Comparison of ENCODE assay signal across 26 cellular contexts in the genomic region with DNA sequence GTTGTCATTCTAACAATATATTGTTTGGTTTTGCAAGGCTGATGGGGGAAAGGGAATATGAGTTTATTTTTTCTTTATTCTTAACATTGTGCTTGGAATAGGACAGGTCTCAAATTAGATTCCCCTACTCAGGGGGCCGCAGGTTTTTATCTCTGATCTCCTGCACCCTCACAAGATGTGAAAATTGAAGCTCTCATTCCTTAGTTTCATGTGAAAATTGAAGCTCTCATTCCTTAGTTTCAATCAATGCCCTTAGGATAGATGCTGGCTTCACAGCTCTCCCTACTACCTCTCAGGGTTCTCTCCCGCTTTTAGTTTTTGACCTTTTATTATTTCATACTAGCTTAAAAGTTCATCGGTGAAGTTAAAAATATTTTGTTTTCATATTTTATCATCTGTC. TPM values are rescaled to one million over a fixed set of nuclear protein-coding genes. Genes with fewer than 3 reads are reported as not detected.
"Had no signal": no experiment of that assay in that cellular context is flagged by ENCODE, and none has a peak within 500 bp of the region (broad histone marks: within the 10 kb centered on the region; RNA-seq: fewer than 3 reads in every experiment).

No MANE protein-coding gene starts in this region.

- H3K4me1 Mint-ChIP-seq: naive B cell had no signal

- H3K4me3 ChIP-seq: adrenal gland, heart right ventricle, right lobe of liver, skin epidermis, stomach, suprapubic skin, tibial nerve had no signal

- DNase-seq: activated CD4-positive, alpha-beta memory T cell treated with anti-CD3 and anti-CD28 coated beads, Interleukin-2, amount 10 ng/mL, durations not matched to agents 7 days and 5 days; activated CD4-positive, alpha-beta T cell treated with anti-CD3 and anti-CD28 coated beads for 4 hours; activated CD4-positive, CD25-positive, alpha-beta regulatory T cell; activated CD8-positive, alpha-beta memory T cell treated with anti-CD3 and anti-CD28 coated beads, Interleukin-2, amount 10 ng/mL, durations not matched to agents 7 days and 5 days; activated naive CD4-positive, alpha-beta T cell; activated T-cell treated with anti-CD3 and anti-CD28 coated beads for 4 hours; adrenal gland; central memory CD4-positive, alpha-beta T cell; effector memory CD4-positive, alpha-beta T cell; heart right ventricle; islet precursor cell; left colon; naive B cell; occipital lobe; posterior cingulate gyrus; right lobe of liver; stimulated activated CD4-positive, alpha-beta T cell treated with anti-CD3 and anti-CD28 coated beads, Interleukin-1b, Interleukin-23, amount 100 ng/mL, for 48 hours; stomach; T-helper 1 cell had no signal

- H3K4me3 Mint-ChIP-seq: activated CD4-positive, alpha-beta memory T cell treated with anti-CD3 and anti-CD28 coated beads, Interleukin-2, amount 10 ng/mL, durations not matched to agents 7 days and 5 days; activated CD8-positive, alpha-beta memory T cell treated with anti-CD3 and anti-CD28 coated beads, Interleukin-2, amount 10 ng/mL, durations not matched to agents 7 days and 5 days; activated naive CD8-positive, alpha-beta T cell; activated T-helper 17 cell treated with anti-CD3 and anti-CD28 coated beads, Interleukin-2, amount 50 U/mL, for 72 hours; naive B cell; neural crest cell had no signal

- H3K4me1 ChIP-seq: adrenal gland, right lobe of liver, suprapubic skin, tibial nerve had no signal

- H3K9me3 ChIP-seq: adrenal gland, heart right ventricle, right lobe of liver, stomach, suprapubic skin, tibial nerve had no signal

- H3K36me3 Mint-ChIP-seq: activated naive CD8-positive, alpha-beta T cell; naive B cell had no signal

- H3K9me3 Mint-ChIP-seq: activated CD4-positive, alpha-beta memory T cell treated with anti-CD3 and anti-CD28 coated beads, Interleukin-2, amount 10 ng/mL, durations not matched to agents 7 days and 5 days; activated T-helper 17 cell treated with anti-CD3 and anti-CD28 coated beads, Interleukin-2, amount 50 U/mL, for 72 hours; naive B cell; neural crest cell had no signal

- H3K27ac ChIP-seq: adrenal gland, epithelial cell of prostate, heart right ventricle, right lobe of liver, skin epidermis, stomach, suprapubic skin, tibial nerve had no signal

- H3K27ac Mint-ChIP-seq: activated CD4-positive, alpha-beta memory T cell treated with anti-CD3 and anti-CD28 coated beads, Interleukin-2, amount 10 ng/mL, durations not matched to agents 7 days and 5 days; activated CD8-positive, alpha-beta memory T cell treated with anti-CD3 and anti-CD28 coated beads, Interleukin-2, amount 10 ng/mL, durations not matched to agents 7 days and 5 days; activated naive CD8-positive, alpha-beta T cell; activated T-helper 17 cell treated with anti-CD3 and anti-CD28 coated beads, Interleukin-2, amount 50 U/mL, for 72 hours; naive B cell had no signal

- ATAC-seq: activated CD8-positive, alpha-beta memory T cell treated with anti-CD3 and anti-CD28 coated beads, Interleukin-2, amount 10 ng/mL, durations not matched to agents 7 days and 5 days; activated T-helper 17 cell treated with anti-CD3 and anti-CD28 coated beads, Interleukin-2, amount 50 U/mL, for 72 hours; heart right ventricle; right lobe of liver had no signal

- H3K36me3 ChIP-seq: adrenal gland, heart right ventricle, right lobe of liver, stomach, suprapubic skin, tibial nerve had no signal

- H3K27me3 ChIP-seq: adrenal gland, heart right ventricle, right lobe of liver, stomach, suprapubic skin, tibial nerve had no signal

- H3K27me3 Mint-ChIP-seq: activated CD4-positive, alpha-beta memory T cell treated with anti-CD3 and anti-CD28 coated beads, Interleukin-2, amount 10 ng/mL, durations not matched to agents 7 days and 5 days; activated CD8-positive, alpha-beta memory T cell treated with anti-CD3 and anti-CD28 coated beads, Interleukin-2, amount 10 ng/mL, durations not matched to agents 7 days and 5 days; activated naive CD8-positive, alpha-beta T cell; activated T-helper 17 cell treated with anti-CD3 and anti-CD28 coated beads, Interleukin-2, amount 50 U/mL, for 72 hours; naive B cell had no signal

RNA-seq across cellular contexts. Expression of gene NEIL3, which starts 12.0 kb away (rescaled TPM):
- total RNA-seq: tibial nerve had no signal
